Comparison of ENCODE assay signal across 12 cellular contexts in the genomic region with DNA sequence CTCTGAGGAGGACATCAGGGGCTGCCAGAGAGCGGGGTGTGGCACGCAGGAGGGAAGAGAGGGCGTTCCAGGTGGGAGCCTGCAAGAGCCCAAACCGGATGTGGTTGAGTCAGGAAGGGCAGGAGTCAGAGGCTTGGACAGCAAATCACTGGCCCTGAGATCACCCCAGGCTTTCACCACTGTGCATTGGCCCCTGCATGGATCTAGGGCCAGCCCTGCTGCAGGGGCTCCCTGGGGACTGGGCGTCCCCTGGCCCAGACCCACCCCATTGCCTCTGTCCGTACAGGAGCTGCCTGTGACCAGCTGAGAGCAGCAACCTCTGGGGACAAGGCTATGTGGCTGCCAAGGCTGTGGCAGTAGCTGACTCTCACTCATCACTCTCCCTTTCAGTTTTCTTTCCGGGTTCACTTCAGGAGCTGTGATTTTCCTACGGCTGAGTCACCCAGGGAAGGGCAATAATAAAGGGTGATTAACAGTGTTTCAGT. TPM values are rescaled to one million over a fixed set of nuclear protein-coding genes. Genes with fewer than 3 reads are reported as not detected.
DNase-seq lines count a peak whose midpoint lies in the region; ATAC-seq and TF ChIP-seq lines count a peak whose summit lies in the region.
"Had no signal": no experiment of that assay in that cellular context is flagged by ENCODE, and none has a peak within 500 bp of the region (broad histone marks: within the 10 kb centered on the region; RNA-seq: fewer than 3 reads in every experiment).

No MANE protein-coding gene starts in this region.

- ATAC-seq in HG02870 (IDR thresholded peaks at IDR 0.05; ENCODE audit: unreplicated experiment) = no peak

- no peak overlapping the region; the same call in 1 of the 2 replicates for H3K27ac ChIP-seq in OCI-LY3 (ENCODE audit: low read length)
- peak overlapping the region; percentile 88 for H3K27ac ChIP-seq in esophagus (ENCODE audit: low read depth in 2 of 2, low read length in 1 of 2)
- H3K27ac ChIP-seq: SK-N-MC had no signal

- H3K9me3 ChIP-seq in OCI-LY3 (ENCODE audit: insufficient read depth, low read length) (no peaks in the 10 kb centered on the region), esophagus (ENCODE audit: control insufficient read depth in 2 of 2, insufficient read depth in 1 of 2, low read depth in 1 of 2, low read length in 1 of 2) (no peaks in the 10 kb centered on the region)

- H4K20me1 ChIP-seq in OCI-LY3 (ENCODE audit: insufficient read depth, low read length) = no peaks in the 10 kb centered on the region

- no peak for TF ChIP-seq CTCF in OCI-LY3 (IDR thresholded peaks at IDR 0.05; ENCODE audit: low read depth, low read length)

- H3K4me1 ChIP-seq in OCI-LY3 (ENCODE audit: low read length) (peaks cover 35% of the 10 kb centered on the region), esophagus (ENCODE audit: control insufficient read depth in 2 of 2, insufficient read depth in 2 of 2, low read length in 1 of 2) (peaks cover 0 to 17% of the 10 kb centered on the region in 2 donors)

- DNase-seq in Daoy (ENCODE audit: low read depth) (peak; percentile 83), posterior vena cava (ENCODE audit: low spot score) (peak; percentile 86), hippocampal formation (lab: John Stamatoyannopoulos, UW) (no peak), iPS-NIHi11 (ENCODE audit: low spot score) (no peak)
- DNase-seq in activated effector memory CD4-positive, alpha-beta T cell treated with Interleukin-2 at 50 U/mL for 16 hours = no peak
- DNase-seq: activated CD4-positive, alpha-beta T cell treated with anti-CD3 and anti-CD28 coated beads, Interleukin-2, amount 50 U/mL, for 48 hours; mesendoderm; NCI-H2081 had no signal

- H3K9ac ChIP-seq in OCI-LY3 (ENCODE audit: low read length) = no peak overlapping the region; the same call in 1 of the 2 replicates

- H3K4me3 ChIP-seq in OCI-LY3 (ENCODE audit: low read length) (no peak overlapping the region), esophagus (ENCODE audit: low read depth in 1 of 2, low read length in 2 of 2) (no peak overlapping the region)
- H3K4me3 ChIP-seq: SK-N-MC had no signal

- intact Hi-C loops in posterior vena cava (cut with DNase I) = no loop called here

- H2AFZ ChIP-seq in OCI-LY3 (ENCODE audit: low read depth, low read length) = peak overlapping the region; percentile 22; the same call in 1 of the 2 replicates

- H3K79me2 ChIP-seq in OCI-LY3 (ENCODE audit: low read length) = no peaks in the 10 kb centered on the region

- H3K4me2 ChIP-seq in OCI-LY3 (ENCODE audit: low read length) = peak overlapping the region; percentile 36

- H3K27me3 ChIP-seq in OCI-LY3 (ENCODE audit: low read depth, low read length) (no peaks in the 10 kb centered on the region), esophagus (ENCODE audit: control insufficient read depth in 1 of 2, insufficient read depth in 2 of 2, low read length in 2 of 2) (no peaks in the 10 kb centered on the region)

- no peaks in the 10 kb centered on the region for H3K36me3 ChIP-seq in OCI-LY3 (replicated peaks; ENCODE audit: low read depth, low read length)
- no peaks in the 10 kb centered on the region for H3K36me3 ChIP-seq in esophagus (ENCODE audit: control insufficient read depth in 2 of 2, insufficient read depth in 2 of 2, low read length in 1 of 2)

- 38 to 41% methylated on average over 8 of the region's 8 CpGs for WGBS in esophagus, 2 donors

RNA-seq across cellular contexts. Expression of a gene that starts 33.9 kb away (rescaled TPM):
- not detected in 2 replicates for total RNA-seq in Daoy (2014; rRNA removed; shearing (Covaris generic))
- polyA plus RNA-seq in esophagus = under 1 TPM; 0.24 to 0.65 TPM
- under 1 TPM; 0.48 to 0.74 TPM for total RNA-seq in posterior vena cava

RNA-seq across cellular contexts. Expression of a gene that starts 42.2 kb away (rescaled TPM):
- total RNA-seq in Daoy (2014; rRNA removed; shearing (Covaris generic)) = not detected in 2 replicates
- not detected for polyA plus RNA-seq in esophagus
- total RNA-seq in posterior vena cava = not detected

RNA-seq across cellular contexts. Expression of a gene that starts 51.0 kb away (rescaled TPM):
- total RNA-seq in Daoy (2014; rRNA removed; shearing (Covaris generic)) = 5.2 and 7.1 TPM in 2 replicates
- 1 to 10 TPM; 2.5 to 2.7 TPM for polyA plus RNA-seq in esophagus
- total RNA-seq in posterior vena cava = 1 to 10 TPM in 1 of 2 donors, under 1 TPM in 1; 0.76 to 2.1 TPM

Comparison
In these comparisons a context has a peak if more than half of its experiments do, and no peak if none do; other contexts are left out.
1. DNase-seq: peak in Daoy (single experiment) and posterior vena cava (single experiment); none in hippocampal formation (0 of 2), activated effector memory CD4-positive, alpha-beta T cell treated with Interleukin-2 at 50 U/mL for 16 hours (single experiment) and iPS-NIHi11 (single experiment).